In genomic region chr19:10870501-10870954, GRCh38 we compare ENCODE assay signal across 7 cellular contexts. TPM values are rescaled to one million over a fixed set of nuclear protein-coding genes. Genes with fewer than 3 reads are reported as not detected.
DNase-seq lines count a peak whose midpoint lies in the region; ATAC-seq and TF ChIP-seq lines count a peak whose summit lies in the region.

No MANE protein-coding gene starts in this region.

- no peaks in the 10 kb centered on the region for H4K20me1 ChIP-seq in HCT116 (ENCODE audit: insufficient read depth)

- H3K9me2 ChIP-seq in HCT116 (ENCODE audit: insufficient read depth): no peaks in the 10 kb centered on the region

- H3K9me3 ChIP-seq in HCT116 (ENCODE audit: control insufficient read depth in 1 of 2, insufficient read depth in 1 of 2, low read depth in 1 of 2, low read length in 2 of 2) (no peaks in the 10 kb centered on the region), iPS DF 6.9 (ENCODE audit: control insufficient read depth, insufficient read depth, low read length) (no peaks in the 10 kb centered on the region)

- ATAC-seq in HCT116: peak; percentile 3
- ATAC-seq in stimulated activated naive CD8-positive, alpha-beta T cell treated with anti-CD3 and anti-CD28 coated beads, Interleukin-15, amount 100 ng/mL, for 72 hours: no peak

- H3K36me3 ChIP-seq in HCT116 (ENCODE audit: control insufficient read depth in 1 of 2, insufficient read depth in 2 of 2, low read length in 2 of 2): no peaks in the 10 kb centered on the region
- H3K36me3 ChIP-seq in iPS DF 6.9 (ENCODE audit: control insufficient read depth, insufficient read depth, low read length): no peaks in the 10 kb centered on the region

- peaks cover 32% of the 10 kb centered on the region for H3K4me1 Mint-ChIP-seq in activated CD4-positive, alpha-beta memory T cell treated with anti-CD3 and anti-CD28 coated beads, Interleukin-2, amount 10 ng/mL, durations not matched to agents 7 days and 5 days
- H3K4me1 Mint-ChIP-seq in stimulated activated naive CD8-positive, alpha-beta T cell treated with anti-CD3 and anti-CD28 coated beads, Interleukin-15, amount 100 ng/mL, for 72 hours: peaks cover 59% of the 10 kb centered on the region

- H3K4me1 ChIP-seq in HCT116 (ENCODE audit: control insufficient read depth in 1 of 2, insufficient read depth in 2 of 2, low read length in 2 of 2) (peaks cover 27 to 35% of the 10 kb centered on the region in 2 experiments), iPS DF 6.9 (ENCODE audit: control insufficient read depth, insufficient read depth, low read length) (no peaks in the 10 kb centered on the region)

- peak overlapping the region; percentile 73 for H3K27ac Mint-ChIP-seq in activated CD4-positive, alpha-beta memory T cell treated with anti-CD3 and anti-CD28 coated beads, Interleukin-2, amount 10 ng/mL, durations not matched to agents 7 days and 5 days
- H3K27ac Mint-ChIP-seq in stimulated activated naive CD8-positive, alpha-beta T cell treated with anti-CD3 and anti-CD28 coated beads, Interleukin-15, amount 100 ng/mL, for 72 hours: peak overlapping the region; percentile 59 to 84

- H3K27me3 Mint-ChIP-seq in activated CD4-positive, alpha-beta memory T cell treated with anti-CD3 and anti-CD28 coated beads, Interleukin-2, amount 10 ng/mL, durations not matched to agents 7 days and 5 days: no peaks in the 10 kb centered on the region
- no peaks in the 10 kb centered on the region for H3K27me3 Mint-ChIP-seq in stimulated activated naive CD8-positive, alpha-beta T cell treated with anti-CD3 and anti-CD28 coated beads, Interleukin-15, amount 100 ng/mL, for 72 hours

- H3K27ac ChIP-seq in HCT116 (ENCODE audit: low read depth, low read length): peak overlapping the region; percentile 89
- H3K27ac ChIP-seq in iPS DF 6.9 (ENCODE audit: low read length): no peak overlapping the region

- RAD21 ChIA-PET in HCT116 (lab: Charles Lee; ENCODE audit: low non-redundant PET in 1 of 2, low total read pairs in 2 of 2, uncharacterized antibody in 2 of 2, unreplicated experiment in 2 of 2): interaction anchor here in 1 of 2 experiments (1.0 kb wide), 1 partner anchor 153 kb away, joined by 3 read pairs; the partner anchor contains the start of gene DNM2

- H3K79me2 ChIP-seq in HCT116 (ENCODE audit: insufficient read depth, low read length): peaks cover 38% of the 10 kb centered on the region

- no peaks in the 10 kb centered on the region for H3K9me3 Mint-ChIP-seq in activated CD4-positive, alpha-beta memory T cell treated with anti-CD3 and anti-CD28 coated beads, Interleukin-2, amount 10 ng/mL, durations not matched to agents 7 days and 5 days
- no peaks in the 10 kb centered on the region for H3K9me3 Mint-ChIP-seq in stimulated activated naive CD8-positive, alpha-beta T cell treated with anti-CD3 and anti-CD28 coated beads, Interleukin-15, amount 100 ng/mL, for 72 hours

- H3K9ac ChIP-seq in HCT116 (ENCODE audit: low read length): peak overlapping the region; percentile 70

- no peak for TF ChIP-seq POLR2A in HCT116 (IDR thresholded peaks at IDR 0.05; ENCODE audit: borderline replicate concordance, extremely low read depth, insufficient read depth, insufficient read length)

- intact Hi-C loops in HCT116 (cut with micrococcal nuclease): no loop called here

- TF ChIP-seq CTCF in HCT116 (IDR thresholded peaks at IDR 0.05 in 2 of 3, conservative IDR thresholded peaks at IDR 0.05 in 1 of 3; ENCODE audit: borderline replicate concordance in 1 of 3, insufficient read depth in 1 of 3, low read depth in 2 of 3, low read length in 2 of 3): no peak

- TSS peak; percentile 89 for BruUV-seq in HCT116 (replicated peaks; lab: Mats Ljungman, UMichigan)

- H3K36me3 Mint-ChIP-seq in activated CD4-positive, alpha-beta memory T cell treated with anti-CD3 and anti-CD28 coated beads, Interleukin-2, amount 10 ng/mL, durations not matched to agents 7 days and 5 days (ENCODE audit: low read depth): peaks cover 2% of the 10 kb centered on the region

- H3K27me3 ChIP-seq in HCT116 (ENCODE audit: insufficient read depth, low read length) (no peaks in the 10 kb centered on the region), iPS DF 6.9 (ENCODE audit: control insufficient read depth, insufficient read depth, low read length) (no peaks in the 10 kb centered on the region)

- CTCF ChIA-PET in HCT116 (lab: Charles Lee): interaction anchor here (0.5 to 2.5 kb wide), 12 partner anchors 9 to 153 kb away, joined by 3 to 25 read pairs (median 6); partner anchors contain the start of genes DNM2 and TMED1
- CTCF ChIA-PET in activated CD4-positive, alpha-beta memory T cell treated with anti-CD3 and anti-CD28 coated beads, Interleukin-2, amount 10 ng/mL, durations not matched to agents 7 days and 5 days (lab: Charles Lee): interaction anchor here (0.5 to 1.8 kb wide), 8 partner anchors 10 to 419 kb away, joined by 3 to 11 read pairs (median 4); partner anchors contain the start of genes DNM2 and TMED1

- no peak for DNase-seq in HCT116 (ENCODE audit: low read depth, low spot score)
- no peak for DNase-seq in activated CD4-positive, alpha-beta memory T cell treated with anti-CD3 and anti-CD28 coated beads, Interleukin-2, amount 10 ng/mL, durations not matched to agents 7 days and 5 days
- no peak for DNase-seq in iPS DF 6.9 (ENCODE audit: low read depth, low spot score)
- no peak for DNase-seq in stimulated activated naive CD8-positive, alpha-beta T cell treated with anti-CD3 and anti-CD28 coated beads, Interleukin-15, amount 100 ng/mL, for 72 hours
- DNase-seq in A172 (ENCODE audit: low spot score): no peak
- no peak for DNase-seq in activated CD4-positive, CD25-positive, alpha-beta regulatory T cell (lab: John Stamatoyannopoulos, UW)
- no peak for DNase-seq in NAMALWA (ENCODE audit: low spot score)

- peak overlapping the region; percentile 96 for H3K4me2 ChIP-seq in HCT116 (ENCODE audit: low read length)

- H3K4me3 ChIP-seq in HCT116 (replicated peaks in 1 of 2; ENCODE audit: low read depth in 1 of 2, low read length in 2 of 2) (peak overlapping the region; percentile 45 to 62), iPS DF 6.9 (ENCODE audit: low read length) (peak overlapping the region; percentile 13; the same call in 1 of the 2 replicates)

- peak overlapping the region; percentile 32 for H2AFZ ChIP-seq in HCT116 (ENCODE audit: low read depth, low read length, poor library complexity, severe bottlenecking)

- H3K4me3 Mint-ChIP-seq in activated CD4-positive, alpha-beta memory T cell treated with anti-CD3 and anti-CD28 coated beads, Interleukin-2, amount 10 ng/mL, durations not matched to agents 7 days and 5 days: peak overlapping the region; percentile 64
- peak overlapping the region; percentile 73 to 77 for H3K4me3 Mint-ChIP-seq in stimulated activated naive CD8-positive, alpha-beta T cell treated with anti-CD3 and anti-CD28 coated beads, Interleukin-15, amount 100 ng/mL, for 72 hours

- POLR2A ChIA-PET in HCT116 (lab: Charles Lee): no interaction called here
- POLR2A ChIA-PET in activated CD4-positive, alpha-beta memory T cell treated with anti-CD3 and anti-CD28 coated beads, Interleukin-2, amount 10 ng/mL, durations not matched to agents 7 days and 5 days (lab: Charles Lee): interaction anchor here (0.5 to 4.5 kb wide), 2 partner anchors 35 to 224 kb away, joined by 3 to 18 read pairs; partner anchors contain the start of gene TMED1

- no CpG with 5 or more reads among the region's 22 CpGs for WGBS in iPS DF 6.9 (ENCODE audit: insufficient coverage, insufficient read length)

- TF ChIP-seq RAD21 in HCT116 (IDR thresholded peaks at IDR 0.05; ENCODE audit: low read depth): no peak

TF ChIP-seq in HCT116, 20 proteins besides CTCF, POLR2A, EP300 and RAD21 (continues in another document):
- peak; percentile 98 for TF ChIP-seq EGR1 (IDR thresholded peaks at IDR 0.05; ENCODE audit: low read depth)

RNA-seq across cellular contexts. Expression of gene CARM1, which starts 0.8 kb away (rescaled TPM):
- total RNA-seq in HCT116 (2021; ENCODE audit: unreplicated experiment): 103 TPM
- polyA plus RNA-seq in HCT116 (2012): 92.2 and 98.1 TPM in 2 replicates
- 10 to 100 TPM; 39.3 to 40.2 TPM for total RNA-seq in activated CD4-positive, alpha-beta memory T cell treated with anti-CD3 and anti-CD28 coated beads, Interleukin-2, amount 10 ng/mL, durations not matched to agents 7 days and 5 days
- total RNA-seq in A172 (2014; rRNA removed; shearing (Covaris generic)): 46.6 and 53.0 TPM in 2 replicates

RNA-seq across cellular contexts. Expression of gene C19orf38, which starts 22.3 kb away (rescaled TPM):
- total RNA-seq in HCT116 (2021; ENCODE audit: unreplicated experiment): 0.74 TPM
- 0.17 and 0.42 TPM in 2 replicates for polyA plus RNA-seq in HCT116 (2012)
- 1 to 10 TPM; 1.1 to 1.8 TPM for total RNA-seq in activated CD4-positive, alpha-beta memory T cell treated with anti-CD3 and anti-CD28 coated beads, Interleukin-2, amount 10 ng/mL, durations not matched to agents 7 days and 5 days
- 0.22 and 1.5 TPM in 2 replicates for total RNA-seq in A172 (2014; rRNA removed; shearing (Covaris generic))

RNA-seq across cellular contexts. Expression of gene TMED1, which starts 34.5 kb away (rescaled TPM):
- 26.3 TPM for total RNA-seq in HCT116 (2021; ENCODE audit: unreplicated experiment)
- polyA plus RNA-seq in HCT116 (2012): 43.7 and 46.8 TPM in 2 replicates
- 10 to 100 TPM; 15.7 to 17.3 TPM for total RNA-seq in activated CD4-positive, alpha-beta memory T cell treated with anti-CD3 and anti-CD28 coated beads, Interleukin-2, amount 10 ng/mL, durations not matched to agents 7 days and 5 days
- 53.2 and 75.7 TPM in 2 replicates for total RNA-seq in A172 (2014; rRNA removed; shearing (Covaris generic))

RNA-seq across cellular contexts. Expression of gene YIPF2, which starts 57.9 kb away (rescaled TPM):
- 44.7 TPM for total RNA-seq in HCT116 (2021; ENCODE audit: unreplicated experiment)
- 53.2 and 67.3 TPM in 2 replicates for polyA plus RNA-seq in HCT116 (2012)
- 10 to 100 TPM; 23.8 to 26.0 TPM for total RNA-seq in activated CD4-positive, alpha-beta memory T cell treated with anti-CD3 and anti-CD28 coated beads, Interleukin-2, amount 10 ng/mL, durations not matched to agents 7 days and 5 days
- 59.4 and 72.8 TPM in 2 replicates for total RNA-seq in A172 (2014; rRNA removed; shearing (Covaris generic))

RNA-seq across cellular contexts. Expression of gene TIMM29, which starts 58.1 kb away (rescaled TPM):
- 20.3 TPM for total RNA-seq in HCT116 (2021; ENCODE audit: unreplicated experiment)
- polyA plus RNA-seq in HCT116 (2012): 10.6 and 12.6 TPM in 2 replicates
- 10 to 100 TPM; 24.3 to 25.7 TPM for total RNA-seq in activated CD4-positive, alpha-beta memory T cell treated with anti-CD3 and anti-CD28 coated beads, Interleukin-2, amount 10 ng/mL, durations not matched to agents 7 days and 5 days
- 45.6 and 56.0 TPM in 2 replicates for total RNA-seq in A172 (2014; rRNA removed; shearing (Covaris generic))
